ENCODE assay signal across 20 cellular contexts in genomic region chr17:81737947-81738800, GRCh38.
"Had no signal": no experiment of that assay in that cellular context is flagged by ENCODE, and none has a peak within 500 bp of the region (broad histone marks: within the 10 kb centered on the region; RNA-seq: fewer than 3 reads in every experiment).

No MANE protein-coding gene starts in this region.

- H3K36me3 ChIP-seq: SJCRH30 had no signal

- H3K9me3 ChIP-seq: SJCRH30 had no signal

- H3K4me1 ChIP-seq: SJCRH30 had no signal

- DNase-seq: KBM-7, MV-4-11, NCI-H1048, NCI-H1105, NCI-H1417, NCI-H1436 treated with DMSO at 0.1 percent for 48 hours, NCI-H1694, NCI-H187 treated with DMSO at 0.1 percent for 48 hours, NCI-H2029 treated with DMSO at 0.1 percent for 48 hours, NCI-H2171 treated with DMSO at 0.1 percent for 48 hours, NCI-H345, NCI-H446 treated with DMSO at 0.1 percent for 48 hours, NCI-H524, NCI-H526 treated with DMSO at 0.1 percent for 48 hours, NCI-H748 treated with DMSO at 0.1 percent for 48 hours, RPMI8226, SHP77 treated with DMSO at 0.1 percent for 48 hours, SJCRH30 had no signal

- H3K27ac ChIP-seq: SJCRH30 had no signal

- H3K4me3 ChIP-seq: SJCRH30 had no signal

- ATAC-seq: Right ventricle myocardium inferior, SK-N-SH treated with all-trans-retinoic acid at 6 μM for 48 hours had no signal
